Comparison of ENCODE assay signal across 8 cellular contexts in genomic region chr6:30684386-30685156, GRCh38. TPM values are rescaled to one million over a fixed set of nuclear protein-coding genes. Genes with fewer than 3 reads are reported as not detected.
A peak's percentile ranks its signal among the peaks of the same experiment; 100 is the strongest.
DNase-seq lines count a peak whose midpoint lies in the region; ATAC-seq and TF ChIP-seq lines count a peak whose summit lies in the region.

No MANE protein-coding gene starts in this region.

- H3K36me3 Mint-ChIP-seq in activated CD4-positive, alpha-beta memory T cell treated with anti-CD3 and anti-CD28 coated beads, Interleukin-2, amount 10 ng/mL, durations not matched to agents 7 days and 5 days (ENCODE audit: low read depth) = peaks cover 81% of the 10 kb centered on the region
- H3K36me3 Mint-ChIP-seq in natural killer cell = peaks cover 13% of the 10 kb centered on the region

- intact Hi-C loops in natural killer cell (cut with micrococcal nuclease) (loop anchor here (5.0 kb wide), 1 partner anchor 193 kb away; no protein-coding TSS in a partner anchor), uterus (cut with DNase I; ENCODE audit: low total_unique reads) (no loop called here)

- H3K4me1 ChIP-seq in uterus = peaks cover 3 to 29% of the 10 kb centered on the region in 2 donors

- H3K36me3 ChIP-seq in uterus = no peaks in the 10 kb centered on the region

- CTCF ChIA-PET in activated CD4-positive, alpha-beta memory T cell treated with anti-CD3 and anti-CD28 coated beads, Interleukin-2, amount 10 ng/mL, durations not matched to agents 7 days and 5 days (lab: Charles Lee) = interaction anchor here (0.6 to 15.7 kb wide), 3 partner anchors 15 to 44 kb away, joined by 3 to 626 read pairs (median 6); partner anchors contain the start of genes MDC1 and TUBB

- no peaks in the 10 kb centered on the region for H3K27me3 Mint-ChIP-seq in activated CD4-positive, alpha-beta memory T cell treated with anti-CD3 and anti-CD28 coated beads, Interleukin-2, amount 10 ng/mL, durations not matched to agents 7 days and 5 days
- no peaks in the 10 kb centered on the region for H3K27me3 Mint-ChIP-seq in natural killer cell (ENCODE audit: low read depth in 2 of 2)

- no peaks in the 10 kb centered on the region for H3K9me3 Mint-ChIP-seq in activated CD4-positive, alpha-beta memory T cell treated with anti-CD3 and anti-CD28 coated beads, Interleukin-2, amount 10 ng/mL, durations not matched to agents 7 days and 5 days
- no peaks in the 10 kb centered on the region for H3K9me3 Mint-ChIP-seq in natural killer cell

- peak overlapping the region; percentile 95 for H3K27ac Mint-ChIP-seq in activated CD4-positive, alpha-beta memory T cell treated with anti-CD3 and anti-CD28 coated beads, Interleukin-2, amount 10 ng/mL, durations not matched to agents 7 days and 5 days
- peak overlapping the region; percentile 91 to 98 for H3K27ac Mint-ChIP-seq in natural killer cell

- POLR2A ChIA-PET in activated CD4-positive, alpha-beta memory T cell treated with anti-CD3 and anti-CD28 coated beads, Interleukin-2, amount 10 ng/mL, durations not matched to agents 7 days and 5 days (lab: Charles Lee) = interaction anchor here (1.1 to 8.5 kb wide), 10 partner anchors 12 to 175 kb away, joined by 3 to 561 read pairs (median 7); partner anchors contain the start of genes DHX16, MDC1, MRPS18B and TUBB

- peaks cover 32% of the 10 kb centered on the region for H3K4me1 Mint-ChIP-seq in activated CD4-positive, alpha-beta memory T cell treated with anti-CD3 and anti-CD28 coated beads, Interleukin-2, amount 10 ng/mL, durations not matched to agents 7 days and 5 days
- H3K4me1 Mint-ChIP-seq in natural killer cell = peaks cover 62 to 92% of the 10 kb centered on the region in 2 donors

- TF ChIP-seq CTCF in AG10803 (conservative IDR thresholded peaks at IDR 0.05; ENCODE audit: low read length) (no peak), epithelial cell of proximal tubule (conservative IDR thresholded peaks at IDR 0.05; ENCODE audit: low read depth, low read length) (no peak), natural killer cell (IDR thresholded peaks at IDR 0.05) (no peak), uterus (IDR thresholded peaks at IDR 0.05) (no peak)

- H3K4me3 Mint-ChIP-seq in activated CD4-positive, alpha-beta memory T cell treated with anti-CD3 and anti-CD28 coated beads, Interleukin-2, amount 10 ng/mL, durations not matched to agents 7 days and 5 days = peak overlapping the region; percentile 93
- H3K4me3 Mint-ChIP-seq in natural killer cell = peak overlapping the region; percentile 96

- H3K4me3 ChIP-seq in AG10803 (ENCODE audit: low read length) (peak overlapping the region; percentile 93), epithelial cell of proximal tubule (ENCODE audit: low read depth, low read length) (peak overlapping the region; percentile 94), uterus (peak overlapping the region; percentile 79 to 99)
- H3K4me3 ChIP-seq in Jurkat, Clone E6-1 (ENCODE audit: low read length) = peak overlapping the region; percentile 87

- ATAC-seq in natural killer cell (peak in 1 of 3 donors; percentile 6), GM21381 (IDR thresholded peaks at IDR 0.05; ENCODE audit: unreplicated experiment) (no peak), GM21528 (IDR thresholded peaks at IDR 0.05; ENCODE audit: low FRiP score, unreplicated experiment) (no peak)

- peak; percentile 31 for DNase-seq in AG10803 (ENCODE audit: low read depth)
- peak; percentile 67 for DNase-seq in Jurkat, Clone E6-1 (ENCODE audit: low read depth, low spot score)
- peak; percentile 76 for DNase-seq in activated CD4-positive, alpha-beta memory T cell treated with anti-CD3 and anti-CD28 coated beads, Interleukin-2, amount 10 ng/mL, durations not matched to agents 7 days and 5 days
- no peak for DNase-seq in epithelial cell of proximal tubule (ENCODE audit: low read depth)
- peak; percentile 38 for DNase-seq in natural killer cell
- peak in 1 of 2 donors; percentile 45 for DNase-seq in uterus

- peak overlapping the region; percentile 98 to 99 for H3K27ac ChIP-seq in uterus

- no peaks in the 10 kb centered on the region for H3K9me3 ChIP-seq in uterus

- H3K27me3 ChIP-seq in uterus = no peaks in the 10 kb centered on the region

- no peak for TF ChIP-seq POLR2A in uterus (IDR thresholded peaks at IDR 0.05)

RNA-seq across cellular contexts. Expression of gene PPP1R18, which starts 1.9 kb away (rescaled TPM):
- 130 TPM for polyA plus RNA-seq in Jurkat, Clone E6-1 (2012; ENCODE audit: insufficient read depth, insufficient read length)
- 100 to 1,000 TPM; 269 to 283 TPM for total RNA-seq in activated CD4-positive, alpha-beta memory T cell treated with anti-CD3 and anti-CD28 coated beads, Interleukin-2, amount 10 ng/mL, durations not matched to agents 7 days and 5 days
- total RNA-seq in epithelial cell of proximal tubule (66.5 and 77.3 TPM in 2 replicates), natural killer cell (100 to 1,000 TPM; 183 to 260 (median 219) TPM), uterus (100 to 1,000 TPM in 1 of 4 donors, 10 to 100 TPM in 3; 15.4 to 114 (median 18.2) TPM)

RNA-seq across cellular contexts. Expression of gene NRM, which starts 6.2 kb away (rescaled TPM):
- 75.0 TPM for polyA plus RNA-seq in Jurkat, Clone E6-1 (2012; ENCODE audit: insufficient read depth, insufficient read length)
- total RNA-seq in activated CD4-positive, alpha-beta memory T cell treated with anti-CD3 and anti-CD28 coated beads, Interleukin-2, amount 10 ng/mL, durations not matched to agents 7 days and 5 days = 10 to 100 TPM; 40.5 to 41.1 TPM
- 20.4 and 22.5 TPM in 2 replicates for total RNA-seq in epithelial cell of proximal tubule
- 1 to 10 TPM; 7.4 to 8.9 (median 8.7) TPM for total RNA-seq in natural killer cell
- total RNA-seq in uterus = 10 to 100 TPM in 1 of 4 donors, 1 to 10 TPM in 2, under 1 TPM in 1; 0.59 to 29.3 (median 5.4) TPM

RNA-seq across cellular contexts. Expression of gene DHX16, which starts 11.8 kb away (rescaled TPM):
- 71.4 TPM for polyA plus RNA-seq in Jurkat, Clone E6-1 (2012; ENCODE audit: insufficient read depth, insufficient read length)
- total RNA-seq in activated CD4-positive, alpha-beta memory T cell treated with anti-CD3 and anti-CD28 coated beads, Interleukin-2, amount 10 ng/mL, durations not matched to agents 7 days and 5 days = 10 to 100 TPM; 35.6 to 37.6 TPM
- total RNA-seq in epithelial cell of proximal tubule = 41.5 and 52.0 TPM in 2 replicates
- total RNA-seq in natural killer cell = 10 to 100 TPM; 27.3 to 35.7 (median 27.7) TPM
- 10 to 100 TPM in 2 of 4 donors, 1 to 10 TPM in 2; 3.2 to 31.8 (median 16.3) TPM for total RNA-seq in uterus

RNA-seq across cellular contexts. Expression of gene MDC1, which starts 32.5 kb away (rescaled TPM):
- polyA plus RNA-seq in Jurkat, Clone E6-1 (2012; ENCODE audit: insufficient read depth, insufficient read length) = 75.5 TPM
- 10 to 100 TPM; 49.7 to 54.6 TPM for total RNA-seq in activated CD4-positive, alpha-beta memory T cell treated with anti-CD3 and anti-CD28 coated beads, Interleukin-2, amount 10 ng/mL, durations not matched to agents 7 days and 5 days
- total RNA-seq in epithelial cell of proximal tubule (11.4 and 20.7 TPM in 2 replicates), natural killer cell (10 to 100 TPM; 61.2 to 77.0 (median 64.5) TPM), uterus (10 to 100 TPM in 2 of 4 donors, 1 to 10 TPM in 2; 3.1 to 61.9 (median 10.2) TPM)

RNA-seq across cellular contexts. Expression of gene TUBB, which starts 35.6 kb away (rescaled TPM):
- polyA plus RNA-seq in Jurkat, Clone E6-1 (2012; ENCODE audit: insufficient read depth, insufficient read length) = 2,432 TPM
- total RNA-seq in activated CD4-positive, alpha-beta memory T cell treated with anti-CD3 and anti-CD28 coated beads, Interleukin-2, amount 10 ng/mL, durations not matched to agents 7 days and 5 days = 1,000 to 10,000 TPM; 1,162 to 1,172 TPM
- total RNA-seq in epithelial cell of proximal tubule (1,157 and 1,940 TPM in 2 replicates), natural killer cell (100 to 1,000 TPM; 121 to 168 (median 127) TPM), uterus (100 to 1,000 TPM; 130 to 426 (median 290) TPM)
